ENCODE assay signal across 18 cellular contexts in the genomic region with DNA sequence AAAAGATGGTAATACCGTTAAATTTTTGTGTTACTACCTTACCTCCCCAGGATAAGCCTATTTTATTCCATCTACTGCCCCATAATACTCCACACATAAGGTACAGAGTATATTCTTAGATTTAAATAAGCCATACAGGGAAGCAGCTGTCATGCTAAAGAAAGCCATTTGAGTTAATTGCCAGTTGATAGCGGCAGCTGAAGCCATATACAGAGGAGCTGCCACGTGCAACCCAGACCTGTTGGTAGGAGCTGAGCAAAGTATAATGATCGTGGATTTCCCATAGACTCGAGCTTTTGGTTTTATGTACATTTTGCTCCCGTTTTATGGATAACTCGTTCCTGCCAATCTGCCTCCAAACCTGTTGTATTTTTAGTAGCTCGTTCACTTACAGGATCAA. TPM values are rescaled to one million over a fixed set of nuclear protein-coding genes. Genes with fewer than 3 reads are reported as not detected.
"Had no signal": no experiment of that assay in that cellular context is flagged by ENCODE, and none has a peak within 500 bp of the region (broad histone marks: within the 10 kb centered on the region; RNA-seq: fewer than 3 reads in every experiment).

No MANE protein-coding gene starts in this region.

- H3K4me3 ChIP-seq: left ventricle myocardium inferior, tibial artery had no signal

- DNase-seq: activated CD4-positive, alpha-beta T cell treated with anti-CD3 and anti-CD28 coated beads for 1 hour; activated CD4-positive, alpha-beta T cell treated with anti-CD3 and anti-CD28 coated beads, Interleukin-2, amount 50 U/mL, for 4 hours; activated naive CD4-positive, alpha-beta T cell; activated naive CD8-positive, alpha-beta T cell treated with anti-CD3 and anti-CD28 coated beads, Interleukin-2, amount 10 ng/mL, durations not matched to agents 7 days and 5 days; activated T-cell treated with anti-CD3 and anti-CD28 coated beads for 4 hours; effector memory CD8-positive, alpha-beta T cell; foreskin keratinocyte; glutamatergic neuron; hypothalamus; kidney; left ventricle myocardium inferior; naive thymus-derived CD4-positive, alpha-beta T cell; retina; stimulated activated naive CD4-positive, alpha-beta T cell; tibial artery had no signal

- H3K27me3 ChIP-seq: neutrophil, tibial artery had no signal

- H3K4me1 Mint-ChIP-seq: activated naive CD8-positive, alpha-beta T cell treated with anti-CD3 and anti-CD28 coated beads, Interleukin-2, amount 10 ng/mL, durations not matched to agents 7 days and 5 days; naive thymus-derived CD4-positive, alpha-beta T cell had no signal

- H3K27me3 Mint-ChIP-seq: activated naive CD8-positive, alpha-beta T cell treated with anti-CD3 and anti-CD28 coated beads, Interleukin-2, amount 10 ng/mL, durations not matched to agents 7 days and 5 days; dendritic cell treated with granulocyte-macrophage colony-stimulating factor and Interleukin-4, amounts not matched to agents 40 ng/mL and 50 ng/mL, for 4 days; effector memory CD8-positive, alpha-beta T cell; naive thymus-derived CD4-positive, alpha-beta T cell had no signal

- H3K9me3 Mint-ChIP-seq: activated naive CD8-positive, alpha-beta T cell treated with anti-CD3 and anti-CD28 coated beads, Interleukin-2, amount 10 ng/mL, durations not matched to agents 7 days and 5 days; brain; dendritic cell treated with granulocyte-macrophage colony-stimulating factor and Interleukin-4, amounts not matched to agents 40 ng/mL and 50 ng/mL, for 4 days; effector memory CD8-positive, alpha-beta T cell; naive thymus-derived CD4-positive, alpha-beta T cell had no signal

- H3K27ac Mint-ChIP-seq: activated naive CD8-positive, alpha-beta T cell treated with anti-CD3 and anti-CD28 coated beads, Interleukin-2, amount 10 ng/mL, durations not matched to agents 7 days and 5 days; dendritic cell treated with granulocyte-macrophage colony-stimulating factor and Interleukin-4, amounts not matched to agents 40 ng/mL and 50 ng/mL, for 4 days had no signal

- H3K9me3 ChIP-seq: left ventricle myocardium inferior, neutrophil, tibial artery had no signal

- H3K27ac ChIP-seq: foreskin keratinocyte, left ventricle myocardium inferior, neutrophil, tibial artery had no signal

- ATAC-seq: effector memory CD8-positive, alpha-beta T cell; foreskin keratinocyte; naive thymus-derived CD4-positive, alpha-beta T cell had no signal

- H3K4me3 Mint-ChIP-seq: activated naive CD8-positive, alpha-beta T cell treated with anti-CD3 and anti-CD28 coated beads, Interleukin-2, amount 10 ng/mL, durations not matched to agents 7 days and 5 days; brain; dendritic cell treated with granulocyte-macrophage colony-stimulating factor and Interleukin-4, amounts not matched to agents 40 ng/mL and 50 ng/mL, for 4 days; effector memory CD8-positive, alpha-beta T cell; naive thymus-derived CD4-positive, alpha-beta T cell had no signal

RNA-seq across cellular contexts. Expression of a gene that starts 12.0 kb away (rescaled TPM):
- polyA plus RNA-seq: foreskin keratinocyte; naive thymus-derived CD4-positive, alpha-beta T cell had no signal
